In genomic region chr4:169404959-169405358, GRCh38 we compare ENCODE assay signal across 15 cellular contexts.
DNase-seq lines count a peak whose midpoint lies in the region; ATAC-seq, FAIRE-seq and TF ChIP-seq lines count a peak whose summit lies in the region.
"Had no signal": no experiment of that assay in that cellular context is flagged by ENCODE, and none has a peak within 500 bp of the region (broad histone marks: within the 10 kb centered on the region; RNA-seq: fewer than 3 reads in every experiment).

No MANE protein-coding gene starts in this region.

- H3K23me2 ChIP-seq in H1 (ENCODE audit: low read depth, low read length): no peaks in the 10 kb centered on the region

- TF ChIP-seq RAD21 in IMR-90 (IDR thresholded peaks at IDR 0.05; ENCODE audit: low read length): no peak
- TF ChIP-seq RAD21 in H1 (IDR thresholded peaks at IDR 0.05 in 1 of 2, conservative IDR thresholded peaks at IDR 0.05 in 1 of 2; ENCODE audit: low read depth in 2 of 2, low read length in 2 of 2): no peak

- POLR2A ChIA-PET in IMR-90 (lab: Charles Lee; ENCODE audit: unreplicated experiment): no interaction called here
- POLR2A ChIA-PET in H1 (lab: Charles Lee; ENCODE audit: partially characterized antibody): no interaction called here

- H3K4me2 ChIP-seq in IMR-90 (ENCODE audit: low read depth, low read length) (no peak overlapping the region), H1 (ENCODE audit: insufficient read depth in 1 of 2, low read depth in 2 of 2, low read length in 2 of 2) (peak overlapping the region; percentile 52 to 58)

- H4K91ac ChIP-seq in IMR-90 (ENCODE audit: insufficient read depth, low read depth, low read length) (no peak overlapping the region), H1 (replicated peaks; ENCODE audit: insufficient read length, low read length) (no peak overlapping the region)

- no peak overlapping the region for H2BK5ac ChIP-seq in IMR-90 (ENCODE audit: low read depth, low read length, poor library complexity, severe bottlenecking)
- H2BK5ac ChIP-seq in H1 (ENCODE audit: low read depth, low read length): no peak overlapping the region

- in situ Hi-C loops in IMR-90 (cut with MboI; ENCODE audit: low sequenced_read_pairs): no loop called here

- no CpG with 5 or more reads among the region's 1 CpG for WGBS in IMR-90 (ENCODE audit: extremely low coverage in 2 of 2, insufficient read length in 1 of 2), 2 experiments
- 26% methylated on average over 1 of the region's 1 CpG; no CpG with 5 or more reads in 1 of the 2 experiments for WGBS in H1 (ENCODE audit: extremely low coverage in 1 of 2, insufficient coverage in 1 of 2, insufficient read length in 1 of 2, insufficient replicate concordance in 2 of 2, low coverage in 1 of 2, low lambda C conversion rate in 2 of 2, missing lambda C conversion rate in 1 of 2), 2 experiments

- peaks cover 7% of the 10 kb centered on the region for H3K4me1 ChIP-seq in IMR-90 (ENCODE audit: control insufficient read depth, insufficient read depth, low read length)
- H3K4me1 ChIP-seq in H1 (replicated peaks in 1 of 4; ENCODE audit: control insufficient read depth in 3 of 4, insufficient read depth in 4 of 4, low read length in 3 of 4): peaks cover 0 to 2% (median 2%) of the 10 kb centered on the region in 4 experiments; a peak in 3 of 7 replicates
- H3K4me1 ChIP-seq: spleen had no signal

- 0 out of 2 replicates have a peak, but pooled peaks cover 1% of the 10 kb centered on the region for H3K36me3 ChIP-seq in IMR-90 (ENCODE audit: control insufficient read depth, insufficient read depth, low read length)
- H3K36me3 ChIP-seq in H1 (ENCODE audit: control insufficient read depth in 2 of 4, insufficient read depth in 4 of 4, low read length in 3 of 4): no peaks in the 10 kb centered on the region; a peak in 1 of 8 replicates
- H3K36me3 ChIP-seq: HAP-1 had no signal

- no peak overlapping the region for H3K4me3 ChIP-seq in IMR-90 (ENCODE audit: insufficient read depth, low read depth, low read length)
- no peak overlapping the region for H3K4me3 ChIP-seq in H1 (ENCODE audit: extremely low read depth in 1 of 4, insufficient read depth in 2 of 4, low read depth in 3 of 4, low read length in 4 of 4)
- H3K4me3 ChIP-seq: HAP-1, spleen had no signal

- H2AK5ac ChIP-seq in IMR-90 (ENCODE audit: low read depth, low read length) (no peak overlapping the region), H1 (ENCODE audit: low read depth, low read length) (no peak overlapping the region; the same call in 1 of the 2 replicates)

- peak; percentile 44 for DNase-seq in EH (ENCODE audit: low read depth)
- peak; percentile 26 for DNase-seq in IMR-90
- peak in 1 of 2 experiments; percentile 17 for DNase-seq in H1 (ENCODE audit: low read depth in 1 of 2, low spot score in 2 of 2)
- peak; percentile 31 for DNase-seq in iPS-NIHi11 (ENCODE audit: low spot score)
- no peak for DNase-seq in mesenteric fat pad (ENCODE audit: low spot score)
- no peak for DNase-seq in putamen (ENCODE audit: low spot score)
- DNase-seq in SKM-1 (lab: John Stamatoyannopoulos, UW; ENCODE audit: unreplicated experiment): no peak
- DNase-seq in NCI-H226: no peak
- DNase-seq: DMS 273 treated with DMSO at 0.1 percent for 48 hours; kidney; NCI-H2081; spleen; stimulated activated naive CD8-positive, alpha-beta T cell treated with anti-CD3 and anti-CD28 coated beads, Interleukin-15, Interleukin-2, amounts not matched to agents 100 U/mL and 50 U/mL, for 24 hours had no signal

- no peak overlapping the region for H2BK120ac ChIP-seq in IMR-90 (ENCODE audit: low read depth, low read length)
- H2BK120ac ChIP-seq in H1 (replicated peaks; ENCODE audit: low read depth, low read length): no peak overlapping the region

- no peak overlapping the region for H2BK20ac ChIP-seq in IMR-90 (ENCODE audit: low read depth, low read length)
- H2BK20ac ChIP-seq in H1 (ENCODE audit: low read length): no peak overlapping the region

- dilution Hi-C loops in IMR-90 (cut with HindIII; ENCODE audit: low sequenced_read_pairs, unreplicated experiment): no loop called here

- H3K27me3 ChIP-seq in IMR-90 (ENCODE audit: control insufficient read depth, insufficient read depth, low read length): no peaks in the 10 kb centered on the region
- no peaks in the 10 kb centered on the region for H3K27me3 ChIP-seq in H1 (replicated peaks in 1 of 4; ENCODE audit: control insufficient read depth in 3 of 4, extremely low read depth in 1 of 4, insufficient read depth in 3 of 4, low read length in 3 of 4)
- H3K27me3 ChIP-seq: spleen had no signal

- no peak overlapping the region for H2BK12ac ChIP-seq in H1 (ENCODE audit: low read depth, low read length)

- H3K9ac ChIP-seq in IMR-90 (ENCODE audit: low read depth, low read length): no peak overlapping the region
- H3K9ac ChIP-seq in H1 (replicated peaks in 1 of 4; ENCODE audit: extremely low read depth in 1 of 4, low read depth in 3 of 4, low read length in 3 of 4): no peak overlapping the region

- peak; percentile 85 for FAIRE-seq in H1 (lab: Jason Lieb, UNC)
- FAIRE-seq: kidney had no signal

- H3K18ac ChIP-seq in IMR-90 (ENCODE audit: low read depth, low read length) (no peak overlapping the region), H1 (ENCODE audit: extremely low read depth, low read length) (no peak overlapping the region)

- no peak overlapping the region for H3K27ac ChIP-seq in IMR-90 (ENCODE audit: insufficient read depth, low read length)
- no peak overlapping the region for H3K27ac ChIP-seq in H1 (ENCODE audit: low read depth, low read length)
- H3K27ac ChIP-seq: spleen had no signal

- no peaks in the 10 kb centered on the region for H3K9me3 ChIP-seq in IMR-90 (ENCODE audit: control insufficient read depth, insufficient read depth, low read length)
- H3K9me3 ChIP-seq in H1 (ENCODE audit: insufficient read depth in 2 of 2, low read depth in 1 of 2, low read length in 1 of 2): no peaks in the 10 kb centered on the region
- H3K9me3 ChIP-seq: HAP-1, spleen had no signal

- H3K56ac ChIP-seq in IMR-90 (ENCODE audit: extremely low read depth, insufficient read depth, low read length): no peak overlapping the region
- H3K56ac ChIP-seq in H1 (replicated peaks; ENCODE audit: insufficient read length, low read depth, low read length): no peak overlapping the region

- H4K20me1 ChIP-seq in IMR-90 (ENCODE audit: insufficient read depth, low read length) (no peaks in the 10 kb centered on the region), H1 (replicated peaks in 1 of 2; ENCODE audit: control insufficient read depth in 1 of 2, insufficient read depth in 2 of 2, low read length in 2 of 2) (no peaks in the 10 kb centered on the region)

- H3K4ac ChIP-seq in IMR-90 (ENCODE audit: low read depth, low read length) (no peak overlapping the region), H1 (replicated peaks; ENCODE audit: insufficient read length, low read depth, low read length) (no peak overlapping the region)

- TF ChIP-seq CTCF in IMR-90 (conservative IDR thresholded peaks at IDR 0.05; ENCODE audit: low read depth, low read length): no peak
- TF ChIP-seq CTCF in H1 (IDR thresholded peaks at IDR 0.05; ENCODE audit: control extremely low read depth in 1 of 3, insufficient read depth in 1 of 3, low read depth in 1 of 3, low read length in 3 of 3): no peak

- intact Hi-C loops in IMR-90 (cut with micrococcal nuclease): loop anchor here (5.0 kb wide), 1 partner anchor 133 kb away; the partner anchor contains the start of gene SH3RF1

- H3K23ac ChIP-seq in IMR-90 (ENCODE audit: low read depth, low read length) (no peak overlapping the region), H1 (ENCODE audit: insufficient read length) (no peak overlapping the region)

- H2AFZ ChIP-seq in IMR-90 (replicated peaks; ENCODE audit: low read length, poor library complexity): no peak overlapping the region
- H2AFZ ChIP-seq in H1 (ENCODE audit: low read length): no peak overlapping the region

- BruUV-seq in IMR-90 (replicated peaks; lab: Mats Ljungman, UMichigan): no TSS peak

- no peak for ATAC-seq in IMR-90 (ENCODE audit: low read depth)
- ATAC-seq: Right ventricle myocardium inferior; stimulated activated naive CD8-positive, alpha-beta T cell treated with anti-CD3 and anti-CD28 coated beads, Interleukin-15, Interleukin-2, amounts not matched to agents 100 U/mL and 50 U/mL, for 24 hours had no signal

- CTCF ChIA-PET in IMR-90 (lab: Yijun Ruan, JAX) (interaction anchor here (0.7 kb wide), 1 partner anchor 284 kb away, joined by 3 read pairs; no protein-coding TSS in a partner anchor), H1 (lab: Charles Lee; ENCODE audit: partially characterized antibody) (interaction anchor here (1.0 to 1.6 kb wide), 4 partner anchors 28 to 481 kb away, joined by 3 to 4 read pairs (median 4); no protein-coding TSS in a partner anchor)

- H3K14ac ChIP-seq in IMR-90 (replicated peaks; ENCODE audit: low read depth, low read length) (no peak overlapping the region), H1 (ENCODE audit: insufficient read length) (no peak overlapping the region)

- H3K79me2 ChIP-seq in H1 (ENCODE audit: control insufficient read depth in 1 of 2, insufficient read depth in 2 of 2, low read length in 2 of 2): no peaks in the 10 kb centered on the region

- H4K5ac ChIP-seq in IMR-90 (ENCODE audit: low read depth, low read length) (peak overlapping the region; percentile 40; the same call in 1 of the 2 replicates), H1 (ENCODE audit: insufficient read length, low read depth, low read length) (no peak overlapping the region)

- no peak overlapping the region for H2BK15ac ChIP-seq in IMR-90 (ENCODE audit: low read depth, low read length)
- H2BK15ac ChIP-seq in H1 (ENCODE audit: low read length): no peak overlapping the region

- H3K79me1 ChIP-seq in IMR-90 (ENCODE audit: low read depth in 1 of 2, low read length in 2 of 2): no peaks in the 10 kb centered on the region
- H3K79me1 ChIP-seq in H1 (ENCODE audit: low read depth, low read length): no peaks in the 10 kb centered on the region

- TF ChIP-seq POLR2A in IMR-90 (IDR thresholded peaks at IDR 0.05; ENCODE audit: low read depth, low read length): no peak
- no peak for TF ChIP-seq POLR2A in H1 (IDR thresholded peaks at IDR 0.05; ENCODE audit: control extremely low read depth in 1 of 2, low read depth in 2 of 2, low read length in 2 of 2)

- TF ChIP-seq EP300 in H1 (IDR thresholded peaks at IDR 0.05; ENCODE audit: borderline replicate concordance in 1 of 2, low read depth in 2 of 2, low read length in 2 of 2): no peak

- peaks cover 4% of the 10 kb centered on the region; the same call in 1 of the 2 replicates for H3K9me1 ChIP-seq in IMR-90 (ENCODE audit: insufficient read depth, low read length)

- H2AK9ac ChIP-seq in IMR-90 (replicated peaks; ENCODE audit: low read depth, low read length, poor library complexity): no peak overlapping the region

- no peak overlapping the region for H4K8ac ChIP-seq in IMR-90 (ENCODE audit: low read depth in 2 of 2, low read length in 2 of 2)
- no peak overlapping the region for H4K8ac ChIP-seq in H1 (ENCODE audit: extremely low read depth, insufficient read depth, low read length)

TF ChIP-seq in IMR-90, 13 proteins besides CTCF, POLR2A, EP300 and RAD21 (continues in another document):
- TF ChIP-seq MAZ (IDR thresholded peaks at IDR 0.05; ENCODE audit: borderline replicate concordance, low read depth, low read length) (no peak), FOS (IDR thresholded peaks at IDR 0.05; ENCODE audit: low read depth, low read length) (no peak)

TF ChIP-seq in H1, 55 proteins besides CTCF, POLR2A, EP300 and RAD21 (continues in another document):
- no peak for TF ChIP-seq RXRA (IDR thresholded peaks at IDR 0.05; ENCODE audit: insufficient read depth, low read depth, low read length)
- TF ChIP-seq BACH1 (IDR thresholded peaks at IDR 0.05; ENCODE audit: low read length): peak; percentile 68; the same call in 1 of the 2 replicates

Comparison
In these comparisons a context has a peak if more than half of its experiments do, and no peak if none do; other contexts are left out.
1. DNase-seq: peak in EH (single experiment), IMR-90 (single experiment) and iPS-NIHi11 (single experiment); none in mesenteric fat pad (single experiment), putamen (single experiment), SKM-1 (single experiment) and NCI-H226 (single experiment).